ENCODE assay signal across 2 cellular contexts in genomic region chr13:28718186-28718537, GRCh38.
TF ChIP-seq lines count a peak whose summit lies in the region.

No MANE protein-coding gene starts in this region.

TF ChIP-seq in liver, 16 proteins besides CTCF, POLR2A, EP300 and RAD21:
- TF ChIP-seq ATF3 (IDR thresholded peaks at IDR 0.05) (no peak), JUND (IDR thresholded peaks at IDR 0.05) (no peak), YY1 (IDR thresholded peaks at IDR 0.05) (peak; percentile 88), REST (IDR thresholded peaks at IDR 0.05) (no peak), NR2F2 (IDR thresholded peaks at IDR 0.05) (peak; percentile 48), HNF4G (IDR thresholded peaks at IDR 0.05) (no peak), FOXA1 (IDR thresholded peaks at IDR 0.05) (no peak), SP1 (IDR thresholded peaks at IDR 0.05) (no peak), HNF4A (conservative IDR thresholded peaks at IDR 0.05) (no peak)
- TF ChIP-seq, protein P1, sequence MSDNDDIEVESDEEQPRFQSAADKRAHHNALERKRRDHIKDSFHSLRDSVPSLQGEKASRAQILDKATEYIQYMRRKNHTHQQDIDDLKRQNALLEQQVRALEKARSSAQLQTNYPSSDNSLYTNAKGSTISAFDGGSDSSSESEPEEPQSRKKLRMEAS (IDR thresholded peaks at IDR 0.05), result peak; percentile 51
- TF ChIP-seq, protein P2, sequence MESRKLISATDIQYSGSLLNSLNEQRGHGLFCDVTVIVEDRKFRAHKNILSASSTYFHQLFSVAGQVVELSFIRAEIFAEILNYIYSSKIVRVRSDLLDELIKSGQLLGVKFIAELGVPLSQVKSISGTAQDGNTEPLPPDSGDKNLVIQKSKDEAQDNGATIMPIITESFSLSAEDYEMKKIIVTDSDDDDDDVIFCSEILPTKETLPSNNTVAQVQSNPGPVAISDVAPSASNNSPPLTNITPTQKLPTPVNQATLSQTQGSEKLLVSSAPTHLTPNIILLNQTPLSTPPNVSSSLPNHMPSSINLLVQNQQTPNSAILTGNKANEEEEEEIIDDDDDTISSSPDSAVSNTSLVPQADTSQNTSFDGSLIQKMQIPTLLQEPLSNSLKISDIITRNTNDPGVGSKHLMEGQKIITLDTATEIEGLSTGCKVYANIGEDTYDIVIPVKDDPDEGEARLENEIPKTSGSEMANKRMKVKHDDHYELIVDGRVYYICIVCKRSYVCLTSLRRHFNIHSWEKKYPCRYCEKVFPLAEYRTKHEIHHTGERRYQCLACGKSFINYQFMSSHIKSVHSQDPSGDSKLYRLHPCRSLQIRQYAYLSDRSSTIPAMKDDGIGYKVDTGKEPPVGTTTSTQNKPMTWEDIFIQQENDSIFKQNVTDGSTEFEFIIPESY (IDR thresholded peaks at IDR 0.05), result no peak

TF ChIP-seq in HepG2, 621 proteins besides CTCF, POLR2A, EP300 and RAD21 (continued from another document):
- no peak for TF ChIP-seq ZNF841 (CRISPR knock-in tag; IDR thresholded peaks at IDR 0.05; ENCODE audit: borderline replicate concordance)
- no peak for TF ChIP-seq ZNF552 (CRISPR knock-in tag; IDR thresholded peaks at IDR 0.05; ENCODE audit: borderline replicate concordance)
- no peak for TF ChIP-seq CCDC6 (CRISPR knock-in tag; IDR thresholded peaks at IDR 0.05)
- TF ChIP-seq, protein P3, sequence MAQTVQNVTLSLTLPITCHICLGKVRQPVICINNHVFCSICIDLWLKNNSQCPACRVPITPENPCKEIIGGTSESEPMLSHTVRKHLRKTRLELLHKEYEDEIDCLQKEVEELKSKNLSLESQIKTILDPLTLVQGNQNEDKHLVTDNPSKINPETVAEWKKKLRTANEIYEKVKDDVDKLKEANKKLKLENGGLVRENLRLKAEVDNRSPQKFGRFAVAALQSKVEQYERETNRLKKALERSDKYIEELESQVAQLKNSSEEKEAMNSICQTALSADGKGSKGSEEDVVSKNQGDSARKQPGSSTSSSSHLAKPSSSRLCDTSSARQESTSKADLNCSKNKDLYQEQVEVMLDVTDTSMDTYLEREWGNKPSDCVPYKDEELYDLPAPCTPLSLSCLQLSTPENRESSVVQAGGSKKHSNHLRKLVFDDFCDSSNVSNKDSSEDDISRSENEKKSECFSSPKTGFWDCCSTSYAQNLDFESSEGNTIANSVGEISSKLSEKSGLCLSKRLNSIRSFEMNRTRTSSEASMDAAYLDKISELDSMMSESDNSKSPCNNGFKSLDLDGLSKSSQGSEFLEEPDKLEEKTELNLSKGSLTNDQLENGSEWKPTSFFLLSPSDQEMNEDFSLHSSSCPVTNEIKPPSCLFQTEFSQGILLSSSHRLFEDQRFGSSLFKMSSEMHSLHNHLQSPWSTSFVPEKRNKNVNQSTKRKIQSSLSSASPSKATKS (CRISPR knock-in tag; IDR thresholded peaks at IDR 0.05), result no peak
- TF ChIP-seq NFYB (CRISPR knock-in tag; IDR thresholded peaks at IDR 0.05), result no peak
